1 cellular context compared by ENCODE assay signal in the genomic region with DNA sequence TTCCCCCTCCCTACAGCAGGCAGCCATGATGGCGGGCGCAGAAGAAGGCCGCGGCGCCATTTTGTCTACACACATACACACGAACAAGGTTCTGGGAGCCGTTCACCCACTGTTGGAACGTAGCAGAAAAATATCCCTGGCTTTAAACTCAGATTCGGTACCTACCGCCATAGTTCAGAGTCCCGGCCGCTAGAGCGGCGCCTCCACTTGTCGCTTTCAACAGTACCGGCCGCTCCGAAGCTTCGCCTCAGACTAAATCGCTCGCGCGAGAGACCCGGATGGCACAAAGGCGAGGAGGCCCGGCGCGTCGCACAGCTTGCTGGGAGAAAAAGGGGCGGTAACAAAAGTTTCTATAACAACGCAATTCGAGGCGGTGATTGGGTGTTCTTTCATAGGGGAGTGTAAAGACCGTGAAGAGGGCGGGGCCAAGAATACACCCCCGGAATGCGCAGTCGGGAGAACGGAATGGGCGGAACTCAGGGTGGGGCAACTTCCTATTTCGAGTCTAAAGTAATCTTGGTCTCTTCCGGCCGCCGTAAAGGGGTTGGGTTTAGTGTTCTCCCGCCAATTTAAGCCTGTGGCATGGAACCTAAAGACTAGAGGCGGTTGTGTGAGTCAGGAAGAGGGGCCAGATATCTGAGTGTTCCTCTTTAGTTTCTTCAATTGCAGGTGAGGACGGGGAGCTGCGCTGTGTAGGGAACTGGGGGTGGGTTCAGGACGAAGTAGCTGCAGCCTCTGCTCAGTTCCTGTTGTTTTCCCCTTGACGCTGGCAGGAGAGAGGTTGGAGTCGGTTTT.
TF ChIP-seq lines count a peak whose summit lies in the region.

A gene with protein sequence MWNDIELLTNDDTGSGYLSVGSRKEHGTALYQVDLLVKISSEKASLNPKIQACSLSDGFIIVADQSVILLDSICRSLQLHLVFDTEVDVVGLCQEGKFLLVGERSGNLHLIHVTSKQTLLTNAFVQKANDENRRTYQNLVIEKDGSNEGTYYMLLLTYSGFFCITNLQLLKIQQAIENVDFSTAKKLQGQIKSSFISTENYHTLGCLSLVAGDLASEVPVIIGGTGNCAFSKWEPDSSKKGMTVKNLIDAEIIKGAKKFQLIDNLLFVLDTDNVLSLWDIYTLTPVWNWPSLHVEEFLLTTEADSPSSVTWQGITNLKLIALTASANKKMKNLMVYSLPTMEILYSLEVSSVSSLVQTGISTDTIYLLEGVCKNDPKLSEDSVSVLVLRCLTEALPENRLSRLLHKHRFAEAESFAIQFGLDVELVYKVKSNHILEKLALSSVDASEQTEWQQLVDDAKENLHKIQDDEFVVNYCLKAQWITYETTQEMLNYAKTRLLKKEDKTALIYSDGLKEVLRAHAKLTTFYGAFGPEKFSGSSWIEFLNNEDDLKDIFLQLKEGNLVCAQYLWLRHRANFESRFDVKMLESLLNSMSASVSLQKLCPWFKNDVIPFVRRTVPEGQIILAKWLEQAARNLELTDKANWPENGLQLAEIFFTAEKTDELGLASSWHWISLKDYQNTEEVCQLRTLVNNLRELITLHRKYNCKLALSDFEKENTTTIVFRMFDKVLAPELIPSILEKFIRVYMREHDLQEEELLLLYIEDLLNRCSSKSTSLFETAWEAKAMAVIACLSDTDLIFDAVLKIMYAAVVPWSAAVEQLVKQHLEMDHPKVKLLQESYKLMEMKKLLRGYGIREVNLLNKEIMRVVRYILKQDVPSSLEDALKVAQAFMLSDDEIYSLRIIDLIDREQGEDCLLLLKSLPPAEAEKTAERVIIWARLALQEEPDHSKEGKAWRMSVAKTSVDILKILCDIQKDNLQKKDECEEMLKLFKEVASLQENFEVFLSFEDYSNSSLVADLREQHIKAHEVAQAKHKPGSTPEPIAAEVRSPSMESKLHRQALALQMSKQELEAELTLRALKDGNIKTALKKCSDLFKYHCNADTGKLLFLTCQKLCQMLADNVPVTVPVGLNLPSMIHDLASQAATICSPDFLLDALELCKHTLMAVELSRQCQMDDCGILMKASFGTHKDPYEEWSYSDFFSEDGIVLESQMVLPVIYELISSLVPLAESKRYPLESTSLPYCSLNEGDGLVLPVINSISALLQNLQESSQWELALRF (N-terminal part only) (plus strand): TSS at position 567 of the 795 bp plus-strand sequence. CDS start 2,815 bp downstream, outside the sequence.
A gene with protein sequence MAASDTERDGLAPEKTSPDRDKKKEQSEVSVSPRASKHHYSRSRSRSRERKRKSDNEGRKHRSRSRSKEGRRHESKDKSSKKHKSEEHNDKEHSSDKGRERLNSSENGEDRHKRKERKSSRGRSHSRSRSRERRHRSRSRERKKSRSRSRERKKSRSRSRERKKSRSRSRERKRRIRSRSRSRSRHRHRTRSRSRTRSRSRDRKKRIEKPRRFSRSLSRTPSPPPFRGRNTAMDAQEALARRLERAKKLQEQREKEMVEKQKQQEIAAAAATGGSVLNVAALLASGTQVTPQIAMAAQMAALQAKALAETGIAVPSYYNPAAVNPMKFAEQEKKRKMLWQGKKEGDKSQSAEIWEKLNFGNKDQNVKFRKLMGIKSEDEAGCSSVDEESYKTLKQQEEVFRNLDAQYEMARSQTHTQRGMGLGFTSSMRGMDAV (minus strand): TSS at position 254 of the 795 bp plus-strand sequence. CDS start 83 bp downstream, at position 171.

TF ChIP-seq in K562, 482 proteins besides CTCF, POLR2A, EP300 and RAD21 (continued from another document and continues in another):
- TF ChIP-seq FOS (IDR thresholded peaks at IDR 0.05; ENCODE audit: extremely low read depth, insufficient read length) (peak; percentile 33), SIX5 (IDR thresholded peaks at IDR 0.05; ENCODE audit: borderline replicate concordance in 1 of 2, insufficient read depth in 1 of 2, low read depth in 1 of 2, low read length in 2 of 2) (no peak), TRIM24 (IDR thresholded peaks at IDR 0.05) (no peak), MAFK (IDR thresholded peaks at IDR 0.05; ENCODE audit: low read length) (no peak), KDM5B (IDR thresholded peaks at IDR 0.05; ENCODE audit: insufficient replicate concordance, low read depth, low read length) (peak; percentile 97), ZNF583 (CRISPR knock-in tag; IDR thresholded peaks at IDR 0.05) (peak; percentile 75; the same call in 1 of the 2 replicates), HEY1 (CRISPR knock-in tag; IDR thresholded peaks at IDR 0.05; ENCODE audit: borderline replicate concordance) (no peak), SREBF1 (IDR thresholded peaks at IDR 0.05; ENCODE audit: borderline replicate concordance, low read depth, low read length) (no peak), ZNF165 (CRISPR knock-in tag; IDR thresholded peaks at IDR 0.05; ENCODE audit: borderline replicate concordance) (no peak), TCFL5 (CRISPR knock-in tag; conservative IDR thresholded peaks at IDR 0.05) (no peak), HDAC2 (IDR thresholded peaks at IDR 0.05) (peak; percentile 78), NEUROD1 (IDR thresholded peaks at IDR 0.05; ENCODE audit: borderline replicate concordance, low read depth, low read length, partially characterized antibody) (peak; percentile 61), L3MBTL2 (IDR thresholded peaks at IDR 0.05) (peak; percentile 95), BCOR (IDR thresholded peaks at IDR 0.05) (no peak), RFX7 (CRISPR knock-in tag; IDR thresholded peaks at IDR 0.05) (0 out of 2 replicates have a peak, but pooled peaks have one; percentile 34), ZNF785 (CRISPR knock-in tag; IDR thresholded peaks at IDR 0.05) (no peak), ZNF766 (CRISPR knock-in tag; conservative IDR thresholded peaks at IDR 0.05) (peak; percentile 78; the same call in 1 of the 2 replicates), GATAD2A (IDR thresholded peaks at IDR 0.05) (no peak), POLR3A (IDR thresholded peaks at IDR 0.05; ENCODE audit: borderline replicate concordance, extremely low read depth, insufficient read depth, insufficient read length) (no peak), BRD9 (IDR thresholded peaks at IDR 0.05; ENCODE audit: low read depth, partially characterized antibody) (peak; percentile 64), ARID2 (IDR thresholded peaks at IDR 0.05) (no peak), NELFE (IDR thresholded peaks at IDR 0.05; ENCODE audit: insufficient read depth, insufficient read length) (no peak), U2AF1 (optimal IDR thresholded peaks at IDR 0.05; ENCODE audit: low read depth, low read length) (no peak), SMAD2 (IDR thresholded peaks at IDR 0.05; ENCODE audit: low read depth, low read length) (no peak), NFYB (IDR thresholded peaks at IDR 0.05; ENCODE audit: extremely low read depth, insufficient read length) (no peak), BHLHE40 (IDR thresholded peaks at IDR 0.05; ENCODE audit: low read length) (no peak), ETV1 (tag; conservative IDR thresholded peaks at IDR 0.05; ENCODE audit: low read depth) (peak; percentile 61), NBN (IDR thresholded peaks at IDR 0.05; ENCODE audit: low read depth) (peak; percentile 67; the same call in 1 of the 2 replicates), MCM3 (IDR thresholded peaks at IDR 0.05) (no peak), ZEB2 (IDR thresholded peaks at IDR 0.05) (no peak), NFE2L1 (tag; IDR thresholded peaks at IDR 0.05; ENCODE audit: borderline replicate concordance, low read depth) (no peak), SLC30A9 (CRISPR knock-in tag; IDR thresholded peaks at IDR 0.05) (no peak), ZNF431 (CRISPR knock-in tag; IDR thresholded peaks at IDR 0.05) (no peak), ETV6 (IDR thresholded peaks at IDR 0.05; ENCODE audit: borderline replicate concordance in 1 of 2, low read depth in 2 of 2, low read length in 1 of 2) (no peak), ETV6 (CRISPR knock-in tag; IDR thresholded peaks at IDR 0.05; ENCODE audit: borderline replicate concordance) (no peak), GTF2A2 (tag; IDR thresholded peaks at IDR 0.05) (peak; percentile 64; the same call in 1 of the 2 replicates), TSC22D4 (tag; IDR thresholded peaks at IDR 0.05) (no peak), RBBP5 (IDR thresholded peaks at IDR 0.05; ENCODE audit: borderline replicate concordance, insufficient read depth, low read length, poor library complexity, severe bottlenecking) (peak; percentile 74)
- TF ChIP-seq, protein P1, sequence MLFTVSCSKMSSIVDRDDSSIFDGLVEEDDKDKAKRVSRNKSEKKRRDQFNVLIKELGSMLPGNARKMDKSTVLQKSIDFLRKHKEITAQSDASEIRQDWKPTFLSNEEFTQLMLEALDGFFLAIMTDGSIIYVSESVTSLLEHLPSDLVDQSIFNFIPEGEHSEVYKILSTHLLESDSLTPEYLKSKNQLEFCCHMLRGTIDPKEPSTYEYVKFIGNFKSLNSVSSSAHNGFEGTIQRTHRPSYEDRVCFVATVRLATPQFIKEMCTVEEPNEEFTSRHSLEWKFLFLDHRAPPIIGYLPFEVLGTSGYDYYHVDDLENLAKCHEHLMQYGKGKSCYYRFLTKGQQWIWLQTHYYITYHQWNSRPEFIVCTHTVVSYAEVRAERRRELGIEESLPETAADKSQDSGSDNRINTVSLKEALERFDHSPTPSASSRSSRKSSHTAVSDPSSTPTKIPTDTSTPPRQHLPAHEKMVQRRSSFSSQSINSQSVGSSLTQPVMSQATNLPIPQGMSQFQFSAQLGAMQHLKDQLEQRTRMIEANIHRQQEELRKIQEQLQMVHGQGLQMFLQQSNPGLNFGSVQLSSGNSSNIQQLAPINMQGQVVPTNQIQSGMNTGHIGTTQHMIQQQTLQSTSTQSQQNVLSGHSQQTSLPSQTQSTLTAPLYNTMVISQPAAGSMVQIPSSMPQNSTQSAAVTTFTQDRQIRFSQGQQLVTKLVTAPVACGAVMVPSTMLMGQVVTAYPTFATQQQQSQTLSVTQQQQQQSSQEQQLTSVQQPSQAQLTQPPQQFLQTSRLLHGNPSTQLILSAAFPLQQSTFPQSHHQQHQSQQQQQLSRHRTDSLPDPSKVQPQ (CRISPR knock-in tag; IDR thresholded peaks at IDR 0.05; ENCODE audit: borderline replicate concordance): no peak
- TF ChIP-seq, protein P2, sequence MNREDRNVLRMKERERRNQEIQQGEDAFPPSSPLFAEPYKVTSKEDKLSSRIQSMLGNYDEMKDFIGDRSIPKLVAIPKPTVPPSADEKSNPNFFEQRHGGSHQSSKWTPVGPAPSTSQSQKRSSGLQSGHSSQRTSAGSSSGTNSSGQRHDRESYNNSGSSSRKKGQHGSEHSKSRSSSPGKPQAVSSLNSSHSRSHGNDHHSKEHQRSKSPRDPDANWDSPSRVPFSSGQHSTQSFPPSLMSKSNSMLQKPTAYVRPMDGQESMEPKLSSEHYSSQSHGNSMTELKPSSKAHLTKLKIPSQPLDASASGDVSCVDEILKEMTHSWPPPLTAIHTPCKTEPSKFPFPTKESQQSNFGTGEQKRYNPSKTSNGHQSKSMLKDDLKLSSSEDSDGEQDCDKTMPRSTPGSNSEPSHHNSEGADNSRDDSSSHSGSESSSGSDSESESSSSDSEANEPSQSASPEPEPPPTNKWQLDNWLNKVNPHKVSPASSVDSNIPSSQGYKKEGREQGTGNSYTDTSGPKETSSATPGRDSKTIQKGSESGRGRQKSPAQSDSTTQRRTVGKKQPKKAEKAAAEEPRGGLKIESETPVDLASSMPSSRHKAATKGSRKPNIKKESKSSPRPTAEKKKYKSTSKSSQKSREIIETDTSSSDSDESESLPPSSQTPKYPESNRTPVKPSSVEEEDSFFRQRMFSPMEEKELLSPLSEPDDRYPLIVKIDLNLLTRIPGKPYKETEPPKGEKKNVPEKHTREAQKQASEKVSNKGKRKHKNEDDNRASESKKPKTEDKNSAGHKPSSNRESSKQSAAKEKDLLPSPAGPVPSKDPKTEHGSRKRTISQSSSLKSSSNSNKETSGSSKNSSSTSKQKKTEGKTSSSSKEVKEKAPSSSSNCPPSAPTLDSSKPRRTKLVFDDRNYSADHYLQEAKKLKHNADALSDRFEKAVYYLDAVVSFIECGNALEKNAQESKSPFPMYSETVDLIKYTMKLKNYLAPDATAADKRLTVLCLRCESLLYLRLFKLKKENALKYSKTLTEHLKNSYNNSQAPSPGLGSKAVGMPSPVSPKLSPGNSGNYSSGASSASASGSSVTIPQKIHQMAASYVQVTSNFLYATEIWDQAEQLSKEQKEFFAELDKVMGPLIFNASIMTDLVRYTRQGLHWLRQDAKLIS (CRISPR knock-in tag; IDR thresholded peaks at IDR 0.05): peak; percentile 97
- TF ChIP-seq, protein P3, sequence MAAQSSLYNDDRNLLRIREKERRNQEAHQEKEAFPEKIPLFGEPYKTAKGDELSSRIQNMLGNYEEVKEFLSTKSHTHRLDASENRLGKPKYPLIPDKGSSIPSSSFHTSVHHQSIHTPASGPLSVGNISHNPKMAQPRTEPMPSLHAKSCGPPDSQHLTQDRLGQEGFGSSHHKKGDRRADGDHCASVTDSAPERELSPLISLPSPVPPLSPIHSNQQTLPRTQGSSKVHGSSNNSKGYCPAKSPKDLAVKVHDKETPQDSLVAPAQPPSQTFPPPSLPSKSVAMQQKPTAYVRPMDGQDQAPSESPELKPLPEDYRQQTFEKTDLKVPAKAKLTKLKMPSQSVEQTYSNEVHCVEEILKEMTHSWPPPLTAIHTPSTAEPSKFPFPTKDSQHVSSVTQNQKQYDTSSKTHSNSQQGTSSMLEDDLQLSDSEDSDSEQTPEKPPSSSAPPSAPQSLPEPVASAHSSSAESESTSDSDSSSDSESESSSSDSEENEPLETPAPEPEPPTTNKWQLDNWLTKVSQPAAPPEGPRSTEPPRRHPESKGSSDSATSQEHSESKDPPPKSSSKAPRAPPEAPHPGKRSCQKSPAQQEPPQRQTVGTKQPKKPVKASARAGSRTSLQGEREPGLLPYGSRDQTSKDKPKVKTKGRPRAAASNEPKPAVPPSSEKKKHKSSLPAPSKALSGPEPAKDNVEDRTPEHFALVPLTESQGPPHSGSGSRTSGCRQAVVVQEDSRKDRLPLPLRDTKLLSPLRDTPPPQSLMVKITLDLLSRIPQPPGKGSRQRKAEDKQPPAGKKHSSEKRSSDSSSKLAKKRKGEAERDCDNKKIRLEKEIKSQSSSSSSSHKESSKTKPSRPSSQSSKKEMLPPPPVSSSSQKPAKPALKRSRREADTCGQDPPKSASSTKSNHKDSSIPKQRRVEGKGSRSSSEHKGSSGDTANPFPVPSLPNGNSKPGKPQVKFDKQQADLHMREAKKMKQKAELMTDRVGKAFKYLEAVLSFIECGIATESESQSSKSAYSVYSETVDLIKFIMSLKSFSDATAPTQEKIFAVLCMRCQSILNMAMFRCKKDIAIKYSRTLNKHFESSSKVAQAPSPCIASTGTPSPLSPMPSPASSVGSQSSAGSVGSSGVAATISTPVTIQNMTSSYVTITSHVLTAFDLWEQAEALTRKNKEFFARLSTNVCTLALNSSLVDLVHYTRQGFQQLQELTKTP (IDR thresholded peaks at IDR 0.05; ENCODE audit: low read depth in 1 of 2, partially characterized antibody in 2 of 2): peak in 1 of 2 experiments; percentile 52
- TF ChIP-seq, protein P4, sequence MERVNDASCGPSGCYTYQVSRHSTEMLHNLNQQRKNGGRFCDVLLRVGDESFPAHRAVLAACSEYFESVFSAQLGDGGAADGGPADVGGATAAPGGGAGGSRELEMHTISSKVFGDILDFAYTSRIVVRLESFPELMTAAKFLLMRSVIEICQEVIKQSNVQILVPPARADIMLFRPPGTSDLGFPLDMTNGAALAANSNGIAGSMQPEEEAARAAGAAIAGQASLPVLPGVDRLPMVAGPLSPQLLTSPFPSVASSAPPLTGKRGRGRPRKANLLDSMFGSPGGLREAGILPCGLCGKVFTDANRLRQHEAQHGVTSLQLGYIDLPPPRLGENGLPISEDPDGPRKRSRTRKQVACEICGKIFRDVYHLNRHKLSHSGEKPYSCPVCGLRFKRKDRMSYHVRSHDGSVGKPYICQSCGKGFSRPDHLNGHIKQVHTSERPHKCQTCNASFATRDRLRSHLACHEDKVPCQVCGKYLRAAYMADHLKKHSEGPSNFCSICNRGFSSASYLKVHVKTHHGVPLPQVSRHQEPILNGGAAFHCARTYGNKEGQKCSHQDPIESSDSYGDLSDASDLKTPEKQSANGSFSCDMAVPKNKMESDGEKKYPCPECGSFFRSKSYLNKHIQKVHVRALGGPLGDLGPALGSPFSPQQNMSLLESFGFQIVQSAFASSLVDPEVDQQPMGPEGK (CRISPR knock-in tag; IDR thresholded peaks at IDR 0.05; ENCODE audit: borderline replicate concordance): no peak
